Comparison of ENCODE assay signal across 1 cellular context in the genomic region with DNA sequence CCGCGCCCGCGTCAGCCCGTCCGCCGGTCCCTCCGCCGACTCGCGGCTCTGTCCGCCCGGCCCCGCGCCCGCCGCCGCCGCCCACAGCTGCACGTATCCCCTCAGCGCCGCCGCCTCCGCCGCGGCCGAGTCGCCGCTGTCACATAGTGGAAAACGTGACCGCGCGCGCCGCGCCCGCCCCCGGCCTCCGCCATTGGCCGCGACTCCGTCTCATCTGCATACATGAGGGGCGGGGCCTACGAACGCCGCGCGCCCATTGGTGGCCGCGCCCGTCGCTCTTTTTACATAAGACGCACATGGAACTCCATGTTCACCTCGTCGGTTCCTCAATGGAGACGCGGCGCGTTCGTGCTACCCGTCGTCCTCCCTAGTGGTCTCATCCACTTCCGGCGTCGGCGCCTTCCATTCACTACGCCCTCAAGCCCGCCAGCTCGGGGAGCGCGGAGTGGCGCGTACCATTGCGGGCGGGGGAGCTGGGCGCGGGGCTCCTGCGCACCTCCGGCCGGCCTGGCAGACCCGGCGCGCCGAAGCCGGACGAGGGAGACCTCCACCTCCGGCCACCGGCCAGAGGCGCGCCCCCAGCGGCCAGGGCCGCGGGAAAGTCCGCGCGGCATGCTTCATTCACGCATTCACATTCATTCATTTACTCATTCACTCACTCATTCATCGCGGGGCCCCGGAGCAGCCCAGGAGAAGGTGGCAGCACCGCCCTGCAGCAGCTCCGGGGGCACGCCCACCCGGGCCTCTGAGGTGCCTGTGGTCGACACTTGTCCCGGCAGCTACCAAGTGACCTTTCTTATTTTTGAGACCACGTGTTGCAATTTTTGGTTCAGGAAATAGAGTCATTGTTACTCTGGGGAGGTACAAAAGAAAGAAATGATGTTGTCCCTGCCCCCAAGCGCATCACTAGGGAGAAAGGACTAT.
TF ChIP-seq lines count a peak whose summit lies in the region.

No MANE protein-coding gene starts in this region.

TF ChIP-seq in K562, 482 proteins besides CTCF, POLR2A, EP300 and RAD21 (continued from another document and continues in another):
- TF ChIP-seq, protein P1, sequence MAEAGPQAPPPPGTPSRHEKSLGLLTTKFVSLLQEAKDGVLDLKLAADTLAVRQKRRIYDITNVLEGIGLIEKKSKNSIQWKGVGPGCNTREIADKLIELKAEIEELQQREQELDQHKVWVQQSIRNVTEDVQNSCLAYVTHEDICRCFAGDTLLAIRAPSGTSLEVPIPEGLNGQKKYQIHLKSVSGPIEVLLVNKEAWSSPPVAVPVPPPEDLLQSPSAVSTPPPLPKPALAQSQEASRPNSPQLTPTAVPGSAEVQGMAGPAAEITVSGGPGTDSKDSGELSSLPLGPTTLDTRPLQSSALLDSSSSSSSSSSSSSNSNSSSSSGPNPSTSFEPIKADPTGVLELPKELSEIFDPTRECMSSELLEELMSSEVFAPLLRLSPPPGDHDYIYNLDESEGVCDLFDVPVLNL (CRISPR knock-in tag; IDR thresholded peaks at IDR 0.05; ENCODE audit: low read depth) = no peak
- TF ChIP-seq MBD2 (IDR thresholded peaks at IDR 0.05; ENCODE audit: borderline replicate concordance, low read depth) = peak; percentile 64; the same call in 1 of the 2 replicates
- no peak for TF ChIP-seq GTF2E2 (tag; IDR thresholded peaks at IDR 0.05)
- no peak for TF ChIP-seq ZBTB17 (CRISPR knock-in tag; IDR thresholded peaks at IDR 0.05)
- no peak for TF ChIP-seq NFIX (CRISPR knock-in tag; IDR thresholded peaks at IDR 0.05; ENCODE audit: low read depth)
- TF ChIP-seq, protein P2, sequence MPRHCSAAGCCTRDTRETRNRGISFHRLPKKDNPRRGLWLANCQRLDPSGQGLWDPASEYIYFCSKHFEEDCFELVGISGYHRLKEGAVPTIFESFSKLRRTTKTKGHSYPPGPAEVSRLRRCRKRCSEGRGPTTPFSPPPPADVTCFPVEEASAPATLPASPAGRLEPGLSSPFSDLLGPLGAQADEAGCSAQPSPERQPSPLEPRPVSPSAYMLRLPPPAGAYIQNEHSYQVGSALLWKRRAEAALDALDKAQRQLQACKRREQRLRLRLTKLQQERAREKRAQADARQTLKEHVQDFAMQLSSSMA (CRISPR knock-in tag; IDR thresholded peaks at IDR 0.05) = no peak
- TF ChIP-seq, protein P3, sequence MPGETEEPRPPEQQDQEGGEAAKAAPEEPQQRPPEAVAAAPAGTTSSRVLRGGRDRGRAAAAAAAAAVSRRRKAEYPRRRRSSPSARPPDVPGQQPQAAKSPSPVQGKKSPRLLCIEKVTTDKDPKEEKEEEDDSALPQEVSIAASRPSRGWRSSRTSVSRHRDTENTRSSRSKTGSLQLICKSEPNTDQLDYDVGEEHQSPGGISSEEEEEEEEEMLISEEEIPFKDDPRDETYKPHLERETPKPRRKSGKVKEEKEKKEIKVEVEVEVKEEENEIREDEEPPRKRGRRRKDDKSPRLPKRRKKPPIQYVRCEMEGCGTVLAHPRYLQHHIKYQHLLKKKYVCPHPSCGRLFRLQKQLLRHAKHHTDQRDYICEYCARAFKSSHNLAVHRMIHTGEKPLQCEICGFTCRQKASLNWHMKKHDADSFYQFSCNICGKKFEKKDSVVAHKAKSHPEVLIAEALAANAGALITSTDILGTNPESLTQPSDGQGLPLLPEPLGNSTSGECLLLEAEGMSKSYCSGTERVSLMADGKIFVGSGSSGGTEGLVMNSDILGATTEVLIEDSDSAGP (CRISPR knock-in tag; IDR thresholded peaks at IDR 0.05) = no peak
- no peak for TF ChIP-seq MEF2D (tag; conservative IDR thresholded peaks at IDR 0.05; ENCODE audit: low read depth)
- TF ChIP-seq, protein P4, sequence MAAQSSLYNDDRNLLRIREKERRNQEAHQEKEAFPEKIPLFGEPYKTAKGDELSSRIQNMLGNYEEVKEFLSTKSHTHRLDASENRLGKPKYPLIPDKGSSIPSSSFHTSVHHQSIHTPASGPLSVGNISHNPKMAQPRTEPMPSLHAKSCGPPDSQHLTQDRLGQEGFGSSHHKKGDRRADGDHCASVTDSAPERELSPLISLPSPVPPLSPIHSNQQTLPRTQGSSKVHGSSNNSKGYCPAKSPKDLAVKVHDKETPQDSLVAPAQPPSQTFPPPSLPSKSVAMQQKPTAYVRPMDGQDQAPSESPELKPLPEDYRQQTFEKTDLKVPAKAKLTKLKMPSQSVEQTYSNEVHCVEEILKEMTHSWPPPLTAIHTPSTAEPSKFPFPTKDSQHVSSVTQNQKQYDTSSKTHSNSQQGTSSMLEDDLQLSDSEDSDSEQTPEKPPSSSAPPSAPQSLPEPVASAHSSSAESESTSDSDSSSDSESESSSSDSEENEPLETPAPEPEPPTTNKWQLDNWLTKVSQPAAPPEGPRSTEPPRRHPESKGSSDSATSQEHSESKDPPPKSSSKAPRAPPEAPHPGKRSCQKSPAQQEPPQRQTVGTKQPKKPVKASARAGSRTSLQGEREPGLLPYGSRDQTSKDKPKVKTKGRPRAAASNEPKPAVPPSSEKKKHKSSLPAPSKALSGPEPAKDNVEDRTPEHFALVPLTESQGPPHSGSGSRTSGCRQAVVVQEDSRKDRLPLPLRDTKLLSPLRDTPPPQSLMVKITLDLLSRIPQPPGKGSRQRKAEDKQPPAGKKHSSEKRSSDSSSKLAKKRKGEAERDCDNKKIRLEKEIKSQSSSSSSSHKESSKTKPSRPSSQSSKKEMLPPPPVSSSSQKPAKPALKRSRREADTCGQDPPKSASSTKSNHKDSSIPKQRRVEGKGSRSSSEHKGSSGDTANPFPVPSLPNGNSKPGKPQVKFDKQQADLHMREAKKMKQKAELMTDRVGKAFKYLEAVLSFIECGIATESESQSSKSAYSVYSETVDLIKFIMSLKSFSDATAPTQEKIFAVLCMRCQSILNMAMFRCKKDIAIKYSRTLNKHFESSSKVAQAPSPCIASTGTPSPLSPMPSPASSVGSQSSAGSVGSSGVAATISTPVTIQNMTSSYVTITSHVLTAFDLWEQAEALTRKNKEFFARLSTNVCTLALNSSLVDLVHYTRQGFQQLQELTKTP (IDR thresholded peaks at IDR 0.05; ENCODE audit: low read depth in 1 of 2, partially characterized antibody in 2 of 2) = no peak
- TF ChIP-seq HDAC3 (IDR thresholded peaks at IDR 0.05; ENCODE audit: borderline replicate concordance, partially characterized antibody) = no peak
- TF ChIP-seq, protein P5, sequence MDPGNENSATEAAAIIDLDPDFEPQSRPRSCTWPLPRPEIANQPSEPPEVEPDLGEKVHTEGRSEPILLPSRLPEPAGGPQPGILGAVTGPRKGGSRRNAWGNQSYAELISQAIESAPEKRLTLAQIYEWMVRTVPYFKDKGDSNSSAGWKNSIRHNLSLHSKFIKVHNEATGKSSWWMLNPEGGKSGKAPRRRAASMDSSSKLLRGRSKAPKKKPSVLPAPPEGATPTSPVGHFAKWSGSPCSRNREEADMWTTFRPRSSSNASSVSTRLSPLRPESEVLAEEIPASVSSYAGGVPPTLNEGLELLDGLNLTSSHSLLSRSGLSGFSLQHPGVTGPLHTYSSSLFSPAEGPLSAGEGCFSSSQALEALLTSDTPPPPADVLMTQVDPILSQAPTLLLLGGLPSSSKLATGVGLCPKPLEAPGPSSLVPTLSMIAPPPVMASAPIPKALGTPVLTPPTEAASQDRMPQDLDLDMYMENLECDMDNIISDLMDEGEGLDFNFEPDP (CRISPR knock-in tag; IDR thresholded peaks at IDR 0.05) = no peak
- no peak for TF ChIP-seq ZZZ3 (IDR thresholded peaks at IDR 0.05)
- no peak for TF ChIP-seq ZNF830 (CRISPR knock-in tag; IDR thresholded peaks at IDR 0.05)
- TF ChIP-seq, protein P6, sequence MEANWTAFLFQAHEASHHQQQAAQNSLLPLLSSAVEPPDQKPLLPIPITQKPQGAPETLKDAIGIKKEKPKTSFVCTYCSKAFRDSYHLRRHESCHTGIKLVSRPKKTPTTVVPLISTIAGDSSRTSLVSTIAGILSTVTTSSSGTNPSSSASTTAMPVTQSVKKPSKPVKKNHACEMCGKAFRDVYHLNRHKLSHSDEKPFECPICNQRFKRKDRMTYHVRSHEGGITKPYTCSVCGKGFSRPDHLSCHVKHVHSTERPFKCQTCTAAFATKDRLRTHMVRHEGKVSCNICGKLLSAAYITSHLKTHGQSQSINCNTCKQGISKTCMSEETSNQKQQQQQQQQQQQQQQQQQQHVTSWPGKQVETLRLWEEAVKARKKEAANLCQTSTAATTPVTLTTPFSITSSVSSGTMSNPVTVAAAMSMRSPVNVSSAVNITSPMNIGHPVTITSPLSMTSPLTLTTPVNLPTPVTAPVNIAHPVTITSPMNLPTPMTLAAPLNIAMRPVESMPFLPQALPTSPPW (CRISPR knock-in tag; IDR thresholded peaks at IDR 0.05) = 0 out of 2 replicates have a peak, but pooled peaks have one; percentile 26
- peak in 1 of 2 experiments; percentile 80; a peak in 2 of 4 replicates for TF ChIP-seq HDAC1 (IDR thresholded peaks at IDR 0.05)
- peak; percentile 73 for TF ChIP-seq NFYB (IDR thresholded peaks at IDR 0.05; ENCODE audit: extremely low read depth, insufficient read length)
- TF ChIP-seq, protein P7, sequence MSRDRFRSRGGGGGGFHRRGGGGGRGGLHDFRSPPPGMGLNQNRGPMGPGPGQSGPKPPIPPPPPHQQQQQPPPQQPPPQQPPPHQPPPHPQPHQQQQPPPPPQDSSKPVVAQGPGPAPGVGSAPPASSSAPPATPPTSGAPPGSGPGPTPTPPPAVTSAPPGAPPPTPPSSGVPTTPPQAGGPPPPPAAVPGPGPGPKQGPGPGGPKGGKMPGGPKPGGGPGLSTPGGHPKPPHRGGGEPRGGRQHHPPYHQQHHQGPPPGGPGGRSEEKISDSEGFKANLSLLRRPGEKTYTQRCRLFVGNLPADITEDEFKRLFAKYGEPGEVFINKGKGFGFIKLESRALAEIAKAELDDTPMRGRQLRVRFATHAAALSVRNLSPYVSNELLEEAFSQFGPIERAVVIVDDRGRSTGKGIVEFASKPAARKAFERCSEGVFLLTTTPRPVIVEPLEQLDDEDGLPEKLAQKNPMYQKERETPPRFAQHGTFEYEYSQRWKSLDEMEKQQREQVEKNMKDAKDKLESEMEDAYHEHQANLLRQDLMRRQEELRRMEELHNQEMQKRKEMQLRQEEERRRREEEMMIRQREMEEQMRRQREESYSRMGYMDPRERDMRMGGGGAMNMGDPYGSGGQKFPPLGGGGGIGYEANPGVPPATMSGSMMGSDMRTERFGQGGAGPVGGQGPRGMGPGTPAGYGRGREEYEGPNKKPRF (IDR thresholded peaks at IDR 0.05; ENCODE audit: low read depth, low read length) = no peak
- TF ChIP-seq, protein P8, sequence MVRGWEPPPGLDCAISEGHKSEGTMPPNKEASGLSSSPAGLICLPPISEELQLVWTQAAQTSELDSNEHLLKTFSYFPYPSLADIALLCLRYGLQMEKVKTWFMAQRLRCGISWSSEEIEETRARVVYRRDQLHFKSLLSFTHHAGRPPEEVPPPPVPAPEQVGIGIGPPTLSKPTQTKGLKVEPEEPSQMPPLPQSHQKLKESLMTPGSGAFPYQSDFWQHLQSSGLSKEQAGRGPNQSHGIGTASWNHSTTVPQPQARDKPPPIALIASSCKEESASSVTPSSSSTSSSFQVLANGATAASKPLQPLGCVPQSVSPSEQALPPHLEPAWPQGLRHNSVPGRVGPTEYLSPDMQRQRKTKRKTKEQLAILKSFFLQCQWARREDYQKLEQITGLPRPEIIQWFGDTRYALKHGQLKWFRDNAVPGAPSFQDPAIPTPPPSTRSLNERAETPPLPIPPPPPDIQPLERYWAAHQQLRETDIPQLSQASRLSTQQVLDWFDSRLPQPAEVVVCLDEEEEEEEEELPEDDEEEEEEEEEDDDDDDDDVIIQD (CRISPR knock-in tag; IDR thresholded peaks at IDR 0.05) = no peak
- peak; percentile 70 for TF ChIP-seq ZFX (CRISPR knock-in tag; IDR thresholded peaks at IDR 0.05)
- TF ChIP-seq HEY1 (CRISPR knock-in tag; IDR thresholded peaks at IDR 0.05; ENCODE audit: borderline replicate concordance) = no peak
- TF ChIP-seq ZNF551 (CRISPR knock-in tag; IDR thresholded peaks at IDR 0.05) = no peak
- TF ChIP-seq FOXM1 (IDR thresholded peaks at IDR 0.05; ENCODE audit: low read depth) = no peak
- TF ChIP-seq FOXM1 (CRISPR knock-in tag; IDR thresholded peaks at IDR 0.05; ENCODE audit: low read depth) = 0 out of 2 replicates have a peak, but pooled peaks have one; percentile 55
- peak; percentile 76; the same call in 1 of the 2 replicates for TF ChIP-seq GABPB1 (CRISPR knock-in tag; IDR thresholded peaks at IDR 0.05)
- TF ChIP-seq ZNF707 (CRISPR knock-in tag; conservative IDR thresholded peaks at IDR 0.05) = no peak
- TF ChIP-seq, protein P9, sequence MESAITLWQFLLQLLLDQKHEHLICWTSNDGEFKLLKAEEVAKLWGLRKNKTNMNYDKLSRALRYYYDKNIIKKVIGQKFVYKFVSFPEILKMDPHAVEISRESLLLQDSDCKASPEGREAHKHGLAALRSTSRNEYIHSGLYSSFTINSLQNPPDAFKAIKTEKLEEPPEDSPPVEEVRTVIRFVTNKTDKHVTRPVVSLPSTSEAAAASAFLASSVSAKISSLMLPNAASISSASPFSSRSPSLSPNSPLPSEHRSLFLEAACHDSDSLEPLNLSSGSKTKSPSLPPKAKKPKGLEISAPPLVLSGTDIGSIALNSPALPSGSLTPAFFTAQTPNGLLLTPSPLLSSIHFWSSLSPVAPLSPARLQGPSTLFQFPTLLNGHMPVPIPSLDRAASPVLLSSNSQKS (CRISPR knock-in tag; IDR thresholded peaks at IDR 0.05) = no peak
- no peak for TF ChIP-seq CBX3 (IDR thresholded peaks at IDR 0.05; ENCODE audit: borderline replicate concordance in 1 of 2, low read length in 2 of 2)
- TF ChIP-seq GTF2A2 (tag; IDR thresholded peaks at IDR 0.05) = no peak
- TF ChIP-seq PYGO2 (tag; IDR thresholded peaks at IDR 0.05) = no peak
- TF ChIP-seq, protein P10, sequence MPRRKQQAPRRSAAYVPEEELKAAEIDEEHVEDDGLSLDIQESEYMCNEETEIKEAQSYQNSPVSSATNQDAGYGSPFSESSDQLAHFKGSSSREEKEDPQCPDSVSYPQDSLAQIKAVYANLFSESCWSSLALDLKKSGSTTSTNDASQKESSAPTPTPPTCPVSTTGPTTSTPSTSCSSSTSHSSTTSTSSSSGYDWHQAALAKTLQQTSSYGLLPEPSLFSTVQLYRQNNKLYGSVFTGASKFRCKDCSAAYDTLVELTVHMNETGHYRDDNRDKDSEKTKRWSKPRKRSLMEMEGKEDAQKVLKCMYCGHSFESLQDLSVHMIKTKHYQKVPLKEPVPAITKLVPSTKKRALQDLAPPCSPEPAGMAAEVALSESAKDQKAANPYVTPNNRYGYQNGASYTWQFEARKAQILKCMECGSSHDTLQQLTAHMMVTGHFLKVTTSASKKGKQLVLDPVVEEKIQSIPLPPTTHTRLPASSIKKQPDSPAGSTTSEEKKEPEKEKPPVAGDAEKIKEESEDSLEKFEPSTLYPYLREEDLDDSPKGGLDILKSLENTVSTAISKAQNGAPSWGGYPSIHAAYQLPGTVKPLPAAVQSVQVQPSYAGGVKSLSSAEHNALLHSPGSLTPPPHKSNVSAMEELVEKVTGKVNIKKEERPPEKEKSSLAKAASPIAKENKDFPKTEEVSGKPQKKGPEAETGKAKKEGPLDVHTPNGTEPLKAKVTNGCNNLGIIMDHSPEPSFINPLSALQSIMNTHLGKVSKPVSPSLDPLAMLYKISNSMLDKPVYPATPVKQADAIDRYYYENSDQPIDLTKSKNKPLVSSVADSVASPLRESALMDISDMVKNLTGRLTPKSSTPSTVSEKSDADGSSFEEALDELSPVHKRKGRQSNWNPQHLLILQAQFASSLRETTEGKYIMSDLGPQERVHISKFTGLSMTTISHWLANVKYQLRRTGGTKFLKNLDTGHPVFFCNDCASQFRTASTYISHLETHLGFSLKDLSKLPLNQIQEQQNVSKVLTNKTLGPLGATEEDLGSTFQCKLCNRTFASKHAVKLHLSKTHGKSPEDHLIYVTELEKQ (CRISPR knock-in tag; IDR thresholded peaks at IDR 0.05) = no peak
